10 cellular contexts compared by ENCODE assay signal in the genomic region with DNA sequence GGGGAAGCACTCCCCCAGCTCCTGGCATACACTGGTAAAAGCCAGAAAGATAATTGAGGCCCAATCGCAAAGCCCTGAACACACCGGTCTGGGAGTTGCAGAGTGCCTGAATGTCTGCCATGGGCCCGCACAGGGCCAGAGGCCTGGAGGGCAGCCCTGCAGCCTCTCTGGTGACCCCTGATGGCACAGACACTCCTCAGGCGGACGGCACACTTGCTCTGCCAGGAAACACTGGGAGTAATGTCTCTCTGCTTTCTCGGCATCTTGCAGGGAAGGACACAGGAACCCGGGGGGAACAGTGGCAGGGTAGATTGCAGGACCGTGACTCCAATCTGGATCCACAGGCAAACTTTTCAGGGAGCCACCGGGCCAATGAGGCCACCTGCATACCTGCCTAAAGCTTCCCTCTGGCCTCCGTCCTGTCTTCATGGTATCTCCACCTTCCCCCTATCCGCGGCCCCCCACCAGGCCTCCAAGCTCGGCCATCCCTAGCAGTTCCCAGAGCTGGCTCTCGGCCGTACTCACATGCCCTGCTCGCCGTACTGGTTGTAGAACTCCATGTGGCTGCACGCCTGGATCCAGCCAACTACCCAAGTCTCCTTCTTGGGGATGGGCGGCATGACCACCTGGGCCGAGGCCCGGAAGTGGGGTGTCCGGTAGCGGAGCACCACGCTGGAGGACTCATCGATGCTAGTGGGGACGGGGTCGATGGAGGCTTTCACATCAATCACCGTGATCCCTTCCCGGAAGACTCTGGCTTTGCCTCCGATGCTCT. TPM values are rescaled to one million over a fixed set of nuclear protein-coding genes. Genes with fewer than 3 reads are reported as not detected.
A peak's percentile ranks its signal among the peaks of the same experiment; 100 is the strongest.
DNase-seq lines count a peak whose midpoint lies in the region; ATAC-seq, FAIRE-seq and TF ChIP-seq lines count a peak whose summit lies in the region.
"Had no signal": no experiment of that assay in that cellular context is flagged by ENCODE, and none has a peak within 500 bp of the region (broad histone marks: within the 10 kb centered on the region; RNA-seq: fewer than 3 reads in every experiment).

No MANE protein-coding gene starts in this region.

- ATAC-seq in GM19397 (IDR thresholded peaks at IDR 0.05; ENCODE audit: unreplicated experiment), result no peak

- TF ChIP-seq CTCF in kidney (IDR thresholded peaks at IDR 0.05; ENCODE audit: borderline replicate concordance, extremely low read depth, insufficient read depth) (no peak), thyroid gland (IDR thresholded peaks at IDR 0.05) (no peak)

- no peak overlapping the region for H3K9ac ChIP-seq in kidney (ENCODE audit: low read length in 2 of 2)

- FAIRE-seq in kidney (lab: Jason Lieb, UNC), result no peak
- FAIRE-seq: pancreas had no signal

- H3K27me3 ChIP-seq in thyroid gland, result no peaks in the 10 kb centered on the region
- H3K27me3 ChIP-seq: pancreas had no signal

- peak; percentile 79 for DNase-seq in activated CD8-positive, alpha-beta memory T cell treated with anti-CD3 and anti-CD28 coated beads for 24 hours
- DNase-seq in activated CD8-positive, alpha-beta memory T cell treated with anti-CD3 and anti-CD28 coated beads, Interleukin-2, amount 50 U/mL, for 48 hours, result no peak
- DNase-seq in activated CD4-positive, alpha-beta memory T cell treated with anti-CD3 and anti-CD28 coated beads, Interleukin-2, amount 10 ng/mL, durations not matched to agents 7 days and 5 days, result peak; percentile 48
- DNase-seq in kidney (peak; percentile 79), thyroid gland (no peak), GDM1 (lab: John Stamatoyannopoulos, UW) (no peak), amniotic stem cell (lab: John Stamatoyannopoulos, UW) (no peak)
- DNase-seq: pancreas had no signal

- no peaks in the 10 kb centered on the region for H3K36me3 ChIP-seq in kidney (ENCODE audit: control insufficient read depth in 1 of 2, insufficient read depth in 2 of 2, low read length in 2 of 2)
- H3K36me3 ChIP-seq in thyroid gland, result no peaks in the 10 kb centered on the region
- H3K36me3 ChIP-seq: pancreas had no signal

- H3K4me3 Mint-ChIP-seq in activated CD4-positive, alpha-beta memory T cell treated with anti-CD3 and anti-CD28 coated beads, Interleukin-2, amount 10 ng/mL, durations not matched to agents 7 days and 5 days, result peak overlapping the region; percentile 89

- H3K4me1 ChIP-seq in kidney (ENCODE audit: control insufficient read depth in 1 of 2, insufficient read depth in 1 of 2, low read depth in 1 of 2, low read length in 2 of 2) (peaks cover 0 to 7% of the 10 kb centered on the region in 2 donors), thyroid gland (peaks cover 0 to 17% of the 10 kb centered on the region in 2 donors)
- H3K4me1 ChIP-seq: pancreas had no signal

- H3K4me3 ChIP-seq in kidney (ENCODE audit: low read length in 2 of 2), result peak overlapping the region; percentile 18 to 43
- peak overlapping the region in 1 of 3 donors; percentile 15 for H3K4me3 ChIP-seq in thyroid gland (replicated peaks in 1 of 3)

- POLR2A ChIA-PET in activated CD4-positive, alpha-beta memory T cell treated with anti-CD3 and anti-CD28 coated beads, Interleukin-2, amount 10 ng/mL, durations not matched to agents 7 days and 5 days (lab: Charles Lee), result interaction anchor here (1.0 to 14.3 kb wide), 6 partner anchors 10 to 225 kb away, joined by 3 to 557 read pairs (median 25); partner anchors contain the start of gene NUP214

- TF ChIP-seq POLR2A in thyroid gland (IDR thresholded peaks at IDR 0.05), result no peak

- CTCF ChIA-PET in activated CD4-positive, alpha-beta memory T cell treated with anti-CD3 and anti-CD28 coated beads, Interleukin-2, amount 10 ng/mL, durations not matched to agents 7 days and 5 days (lab: Charles Lee), result interaction anchor here (1.1 to 11.4 kb wide), 4 partner anchors 9 to 98 kb away, joined by 4 to 189 read pairs (median 4); no protein-coding TSS in a partner anchor

- H3K27me3 Mint-ChIP-seq in activated CD4-positive, alpha-beta memory T cell treated with anti-CD3 and anti-CD28 coated beads, Interleukin-2, amount 10 ng/mL, durations not matched to agents 7 days and 5 days, result no peaks in the 10 kb centered on the region

- intact Hi-C loops in kidney (cut with DNase I), result no loop called here
- intact Hi-C loops in thyroid gland (cut with DNase I), result no loop called here

- H3K36me3 Mint-ChIP-seq in activated CD4-positive, alpha-beta memory T cell treated with anti-CD3 and anti-CD28 coated beads, Interleukin-2, amount 10 ng/mL, durations not matched to agents 7 days and 5 days (ENCODE audit: low read depth), result peaks cover 56% of the 10 kb centered on the region

- whole genome bisulfite sequencing in thyroid gland, 2 donors, result 71 to 86% methylated on average over 24 to 25 of the region's 30 CpGs

- no peaks in the 10 kb centered on the region for H3K9me3 Mint-ChIP-seq in activated CD4-positive, alpha-beta memory T cell treated with anti-CD3 and anti-CD28 coated beads, Interleukin-2, amount 10 ng/mL, durations not matched to agents 7 days and 5 days

- no peaks in the 10 kb centered on the region for H3K9me3 ChIP-seq in kidney (ENCODE audit: control insufficient read depth in 1 of 2, low read length in 2 of 2)
- no peaks in the 10 kb centered on the region for H3K9me3 ChIP-seq in thyroid gland
- H3K9me3 ChIP-seq: pancreas had no signal

- peaks cover 40% of the 10 kb centered on the region for H3K4me1 Mint-ChIP-seq in activated CD4-positive, alpha-beta memory T cell treated with anti-CD3 and anti-CD28 coated beads, Interleukin-2, amount 10 ng/mL, durations not matched to agents 7 days and 5 days

- peak overlapping the region; percentile 97 for H3K27ac Mint-ChIP-seq in activated CD4-positive, alpha-beta memory T cell treated with anti-CD3 and anti-CD28 coated beads, Interleukin-2, amount 10 ng/mL, durations not matched to agents 7 days and 5 days

- H3K27ac ChIP-seq in kidney (ENCODE audit: low read depth in 2 of 2, low read length in 2 of 2) (peak overlapping the region; percentile 11 to 42), thyroid gland (peak overlapping the region in 2 of 3 donors; percentile 47 to 58)
- H3K27ac ChIP-seq: C4-2B had no signal

RNA-seq across cellular contexts. Expression of gene FAM78A, which starts 0.8 kb away (rescaled TPM):
- 10 to 100 TPM; 86.5 to 88.7 TPM for total RNA-seq in activated CD4-positive, alpha-beta memory T cell treated with anti-CD3 and anti-CD28 coated beads, Interleukin-2, amount 10 ng/mL, durations not matched to agents 7 days and 5 days
- total RNA-seq in kidney (6.1 TPM), thyroid gland (1 to 10 TPM; 1.1 to 3.4 (median 1.6) TPM)
- polyA plus RNA-seq in kidney (ENCODE audit: insufficient read depth, low read depth, low replicate concordance), result 1.6 TPM

RNA-seq across cellular contexts. Expression of gene PLPP7, which starts 14.0 kb away (rescaled TPM):
- not detected for total RNA-seq in activated CD4-positive, alpha-beta memory T cell treated with anti-CD3 and anti-CD28 coated beads, Interleukin-2, amount 10 ng/mL, durations not matched to agents 7 days and 5 days
- total RNA-seq in kidney (4.0 TPM), thyroid gland (1 to 10 TPM; 1.1 to 2.9 (median 2.7) TPM)
- 5.5 TPM for polyA plus RNA-seq in kidney (ENCODE audit: insufficient read depth, low read depth, low replicate concordance)

Comparison
In these comparisons a context has a peak if more than half of its experiments do, and no peak if none do; other contexts are left out.
1. DNase-seq: peak in activated CD8-positive, alpha-beta memory T cell treated with anti-CD3 and anti-CD28 coated beads for 24 hours (single experiment), activated CD4-positive, alpha-beta memory T cell treated with anti-CD3 and anti-CD28 coated beads, Interleukin-2, amount 10 ng/mL, durations not matched to agents 7 days and 5 days (single experiment) and kidney (single experiment); none in activated CD8-positive, alpha-beta memory T cell treated with anti-CD3 and anti-CD28 coated beads, Interleukin-2, amount 50 U/mL, for 48 hours (single experiment), thyroid gland (0 of 2), GDM1 (single experiment) and amniotic stem cell (single experiment).
2. RNA of gene FAM78A, which starts 0.8 kb away (total RNA-seq): 86.5 to 88.7 TPM in activated CD4-positive, alpha-beta memory T cell treated with anti-CD3 and anti-CD28 coated beads, Interleukin-2, amount 10 ng/mL, durations not matched to agents 7 days and 5 days; 6.1 TPM in kidney (single experiment) and 1.1 to 3.4 TPM in thyroid gland; every median in the first group is over 10 times any median in the second.